Comparison of ENCODE assay signal across 1 cellular context in the genomic region with DNA sequence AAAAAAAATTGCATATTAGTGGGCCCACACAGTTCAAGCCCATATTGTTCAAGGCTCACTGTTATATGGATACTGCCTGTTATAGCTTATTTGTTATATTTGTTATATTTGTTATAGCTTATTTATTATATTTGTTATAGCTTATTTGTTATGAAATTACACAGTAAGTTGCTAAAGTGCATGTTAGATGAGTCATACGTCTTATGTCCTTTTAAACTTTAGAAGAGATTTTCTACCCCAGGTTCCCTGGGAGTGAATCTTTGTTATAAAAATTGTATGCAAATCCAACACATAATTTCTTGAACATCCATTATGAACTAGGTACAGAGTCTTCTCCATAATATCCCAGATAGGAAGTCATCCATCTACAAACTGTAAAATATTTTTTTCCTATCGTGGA.
TF ChIP-seq lines count a peak whose summit lies in the region.

No MANE protein-coding gene starts in this region.

TF ChIP-seq in IMR-90, 13 proteins besides CTCF, POLR2A, EP300 and RAD21 (continued from another document):
- no peak for TF ChIP-seq BHLHE40 (IDR thresholded peaks at IDR 0.05; ENCODE audit: low read depth, low read length)
- no peak for TF ChIP-seq RCOR1 (IDR thresholded peaks at IDR 0.05; ENCODE audit: insufficient replicate concordance, low read length)
- TF ChIP-seq CEBPB (IDR thresholded peaks at IDR 0.05; ENCODE audit: low read depth, low read length) = peak; percentile 9; the same call in 1 of the 2 replicates
